ENCODE assay signal across 1 cellular context in the genomic region with DNA sequence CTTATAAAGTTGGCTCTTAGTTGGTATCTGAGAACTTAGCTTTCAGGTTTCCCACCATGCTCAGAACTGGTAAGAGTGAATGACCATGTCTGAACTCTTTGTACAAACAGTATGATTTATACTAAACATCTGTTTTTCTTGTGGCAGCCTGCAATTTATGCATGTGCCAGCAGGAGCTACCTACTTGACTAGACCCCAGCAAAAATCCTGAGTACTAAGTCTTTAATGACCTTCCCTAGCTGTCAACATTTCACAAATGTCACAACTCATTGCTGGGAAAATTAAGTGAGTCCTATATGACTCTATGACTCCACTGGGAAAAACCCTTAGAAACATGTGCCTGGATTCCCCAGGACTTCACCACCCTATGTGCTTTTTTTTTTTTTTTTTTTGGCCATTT.
TF ChIP-seq lines count a peak whose summit lies in the region.

No MANE protein-coding gene starts in this region.

TF ChIP-seq in GM23338, 12 proteins besides CTCF, POLR2A, EP300 and RAD21 (continued from another document):
- TF ChIP-seq, protein P1, sequence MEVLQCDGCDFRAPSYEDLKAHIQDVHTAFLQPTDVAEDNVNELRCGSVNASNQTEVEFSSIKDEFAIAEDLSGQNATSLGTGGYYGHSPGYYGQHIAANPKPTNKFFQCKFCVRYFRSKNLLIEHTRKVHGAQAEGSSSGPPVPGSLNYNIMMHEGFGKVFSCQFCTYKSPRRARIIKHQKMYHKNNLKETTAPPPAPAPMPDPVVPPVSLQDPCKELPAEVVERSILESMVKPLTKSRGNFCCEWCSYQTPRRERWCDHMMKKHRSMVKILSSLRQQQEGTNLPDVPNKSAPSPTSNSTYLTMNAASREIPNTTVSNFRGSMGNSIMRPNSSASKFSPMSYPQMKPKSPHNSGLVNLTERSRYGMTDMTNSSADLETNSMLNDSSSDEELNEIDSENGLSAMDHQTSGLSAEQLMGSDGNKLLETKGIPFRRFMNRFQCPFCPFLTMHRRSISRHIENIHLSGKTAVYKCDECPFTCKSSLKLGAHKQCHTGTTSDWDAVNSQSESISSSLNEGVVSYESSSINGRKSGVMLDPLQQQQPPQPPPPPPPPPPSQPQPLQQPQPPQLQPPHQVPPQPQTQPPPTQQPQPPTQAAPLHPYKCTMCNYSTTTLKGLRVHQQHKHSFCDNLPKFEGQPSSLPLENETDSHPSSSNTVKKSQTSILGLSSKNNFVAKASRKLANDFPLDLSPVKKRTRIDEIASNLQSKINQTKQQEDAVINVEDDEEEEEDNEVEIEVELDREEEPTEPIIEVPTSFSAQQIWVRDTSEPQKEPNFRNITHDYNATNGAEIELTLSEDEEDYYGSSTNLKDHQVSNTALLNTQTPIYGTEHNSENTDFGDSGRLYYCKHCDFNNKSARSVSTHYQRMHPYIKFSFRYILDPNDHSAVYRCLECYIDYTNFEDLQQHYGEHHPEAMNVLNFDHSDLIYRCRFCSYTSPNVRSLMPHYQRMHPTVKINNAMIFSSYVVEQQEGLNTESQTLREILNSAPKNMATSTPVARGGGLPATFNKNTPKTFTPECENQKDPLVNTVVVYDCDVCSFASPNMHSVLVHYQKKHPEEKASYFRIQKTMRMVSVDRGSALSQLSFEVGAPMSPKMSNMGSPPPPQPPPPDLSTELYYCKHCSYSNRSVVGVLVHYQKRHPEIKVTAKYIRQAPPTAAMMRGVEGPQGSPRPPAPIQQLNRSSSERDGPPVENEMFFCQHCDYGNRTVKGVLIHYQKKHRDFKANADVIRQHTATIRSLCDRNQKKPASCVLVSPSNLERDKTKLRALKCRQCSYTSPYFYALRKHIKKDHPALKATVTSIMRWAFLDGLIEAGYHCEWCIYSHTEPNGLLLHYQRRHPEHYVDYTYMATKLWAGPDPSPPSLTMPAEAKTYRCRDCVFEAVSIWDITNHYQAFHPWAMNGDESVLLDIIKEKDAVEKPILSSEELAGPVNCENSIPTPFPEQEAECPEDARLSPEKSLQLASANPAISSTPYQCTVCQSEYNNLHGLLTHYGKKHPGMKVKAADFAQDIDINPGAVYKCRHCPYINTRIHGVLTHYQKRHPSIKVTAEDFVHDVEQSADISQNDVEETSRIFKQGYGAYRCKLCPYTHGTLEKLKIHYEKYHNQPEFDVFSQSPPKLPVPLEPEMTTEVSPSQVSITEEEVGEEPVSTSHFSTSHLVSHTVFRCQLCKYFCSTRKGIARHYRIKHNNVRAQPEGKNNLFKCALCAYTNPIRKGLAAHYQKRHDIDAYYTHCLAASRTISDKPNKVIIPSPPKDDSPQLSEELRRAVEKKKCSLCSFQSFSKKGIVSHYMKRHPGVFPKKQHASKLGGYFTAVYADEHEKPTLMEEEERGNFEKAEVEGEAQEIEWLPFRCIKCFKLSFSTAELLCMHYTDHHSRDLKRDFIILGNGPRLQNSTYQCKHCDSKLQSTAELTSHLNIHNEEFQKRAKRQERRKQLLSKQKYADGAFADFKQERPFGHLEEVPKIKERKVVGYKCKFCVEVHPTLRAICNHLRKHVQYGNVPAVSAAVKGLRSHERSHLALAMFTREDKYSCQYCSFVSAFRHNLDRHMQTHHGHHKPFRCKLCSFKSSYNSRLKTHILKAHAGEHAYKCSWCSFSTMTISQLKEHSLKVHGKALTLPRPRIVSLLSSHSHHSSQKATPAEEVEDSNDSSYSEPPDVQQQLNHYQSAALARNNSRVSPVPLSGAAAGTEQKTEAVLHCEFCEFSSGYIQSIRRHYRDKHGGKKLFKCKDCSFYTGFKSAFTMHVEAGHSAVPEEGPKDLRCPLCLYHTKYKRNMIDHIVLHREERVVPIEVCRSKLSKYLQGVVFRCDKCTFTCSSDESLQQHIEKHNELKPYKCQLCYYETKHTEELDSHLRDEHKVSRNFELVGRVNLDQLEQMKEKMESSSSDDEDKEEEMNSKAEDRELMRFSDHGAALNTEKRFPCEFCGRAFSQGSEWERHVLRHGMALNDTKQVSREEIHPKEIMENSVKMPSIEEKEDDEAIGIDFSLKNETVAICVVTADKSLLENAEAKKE (CRISPR knock-in tag; IDR thresholded peaks at IDR 0.05), result no peak
- no peak for TF ChIP-seq ZNF114 (CRISPR knock-in tag; IDR thresholded peaks at IDR 0.05)
- no peak for TF ChIP-seq EZH2 (IDR thresholded peaks at IDR 0.05; ENCODE audit: low read depth, unreplicated experiment)
- TF ChIP-seq, protein P2, sequence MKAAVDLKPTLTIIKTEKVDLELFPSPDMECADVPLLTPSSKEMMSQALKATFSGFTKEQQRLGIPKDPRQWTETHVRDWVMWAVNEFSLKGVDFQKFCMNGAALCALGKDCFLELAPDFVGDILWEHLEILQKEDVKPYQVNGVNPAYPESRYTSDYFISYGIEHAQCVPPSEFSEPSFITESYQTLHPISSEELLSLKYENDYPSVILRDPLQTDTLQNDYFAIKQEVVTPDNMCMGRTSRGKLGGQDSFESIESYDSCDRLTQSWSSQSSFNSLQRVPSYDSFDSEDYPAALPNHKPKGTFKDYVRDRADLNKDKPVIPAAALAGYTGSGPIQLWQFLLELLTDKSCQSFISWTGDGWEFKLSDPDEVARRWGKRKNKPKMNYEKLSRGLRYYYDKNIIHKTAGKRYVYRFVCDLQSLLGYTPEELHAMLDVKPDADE (IDR thresholded peaks at IDR 0.05), result no peak
- TF ChIP-seq JUNB (IDR thresholded peaks at IDR 0.05; ENCODE audit: unreplicated experiment), result no peak
- TF ChIP-seq, protein P3, sequence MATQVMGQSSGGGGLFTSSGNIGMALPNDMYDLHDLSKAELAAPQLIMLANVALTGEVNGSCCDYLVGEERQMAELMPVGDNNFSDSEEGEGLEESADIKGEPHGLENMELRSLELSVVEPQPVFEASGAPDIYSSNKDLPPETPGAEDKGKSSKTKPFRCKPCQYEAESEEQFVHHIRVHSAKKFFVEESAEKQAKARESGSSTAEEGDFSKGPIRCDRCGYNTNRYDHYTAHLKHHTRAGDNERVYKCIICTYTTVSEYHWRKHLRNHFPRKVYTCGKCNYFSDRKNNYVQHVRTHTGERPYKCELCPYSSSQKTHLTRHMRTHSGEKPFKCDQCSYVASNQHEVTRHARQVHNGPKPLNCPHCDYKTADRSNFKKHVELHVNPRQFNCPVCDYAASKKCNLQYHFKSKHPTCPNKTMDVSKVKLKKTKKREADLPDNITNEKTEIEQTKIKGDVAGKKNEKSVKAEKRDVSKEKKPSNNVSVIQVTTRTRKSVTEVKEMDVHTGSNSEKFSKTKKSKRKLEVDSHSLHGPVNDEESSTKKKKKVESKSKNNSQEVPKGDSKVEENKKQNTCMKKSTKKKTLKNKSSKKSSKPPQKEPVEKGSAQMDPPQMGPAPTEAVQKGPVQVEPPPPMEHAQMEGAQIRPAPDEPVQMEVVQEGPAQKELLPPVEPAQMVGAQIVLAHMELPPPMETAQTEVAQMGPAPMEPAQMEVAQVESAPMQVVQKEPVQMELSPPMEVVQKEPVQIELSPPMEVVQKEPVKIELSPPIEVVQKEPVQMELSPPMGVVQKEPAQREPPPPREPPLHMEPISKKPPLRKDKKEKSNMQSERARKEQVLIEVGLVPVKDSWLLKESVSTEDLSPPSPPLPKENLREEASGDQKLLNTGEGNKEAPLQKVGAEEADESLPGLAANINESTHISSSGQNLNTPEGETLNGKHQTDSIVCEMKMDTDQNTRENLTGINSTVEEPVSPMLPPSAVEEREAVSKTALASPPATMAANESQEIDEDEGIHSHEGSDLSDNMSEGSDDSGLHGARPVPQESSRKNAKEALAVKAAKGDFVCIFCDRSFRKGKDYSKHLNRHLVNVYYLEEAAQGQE (IDR thresholded peaks at IDR 0.05; ENCODE audit: unreplicated experiment), result no peak
TF ChIP-seq in GM23338: peak in this region for 0.
